11 cellular contexts compared by ENCODE assay signal in genomic region chr9:133126697-133127339, GRCh38. TPM values are rescaled to one million over a fixed set of nuclear protein-coding genes. Genes with fewer than 3 reads are reported as not detected.
A peak's percentile ranks its signal among the peaks of the same experiment; 100 is the strongest.
DNase-seq lines count a peak whose midpoint lies in the region; ATAC-seq, FAIRE-seq and TF ChIP-seq lines count a peak whose summit lies in the region.
"Had no signal": no experiment of that assay in that cellular context is flagged by ENCODE, and none has a peak within 500 bp of the region (broad histone marks: within the 10 kb centered on the region; RNA-seq: fewer than 3 reads in every experiment).

No MANE protein-coding gene starts in this region.

- TF ChIP-seq POLR2A in endothelial cell of umbilical vein (IDR thresholded peaks at IDR 0.05; ENCODE audit: low read depth, low read length) = no peak

- POLR2A ChIA-PET in AG04449 (lab: Yijun Ruan, JAX) = no interaction called here
- POLR2A ChIA-PET in endothelial cell of umbilical vein (lab: Charles Lee) = no interaction called here

- H3K79me2 ChIP-seq in OCI-LY3 (ENCODE audit: low read length) (peaks cover 27% of the 10 kb centered on the region), endothelial cell of umbilical vein (ENCODE audit: control insufficient read depth, insufficient read depth, low read length) (no peaks in the 10 kb centered on the region)

- H3K9me1 ChIP-seq in endothelial cell of umbilical vein (replicated peaks; ENCODE audit: control insufficient read depth, extremely low read depth, insufficient read depth, low read length) = no peaks in the 10 kb centered on the region

- H2AFZ ChIP-seq in OCI-LY3 (ENCODE audit: low read depth, low read length) (no peak overlapping the region), endothelial cell of umbilical vein (ENCODE audit: low read depth, low read length) (no peak overlapping the region)

- H3K36me3 Mint-ChIP-seq in nephron progenitor cell (ENCODE audit: low read depth) = peaks cover under 1% of the 10 kb centered on the region

- FAIRE-seq in endothelial cell of umbilical vein (lab: Jason Lieb, UNC) = no peak
- FAIRE-seq: TTC549 had no signal

- peak overlapping the region; percentile 58 for H3K27ac Mint-ChIP-seq in nephron progenitor cell

- peaks cover 51% of the 10 kb centered on the region for H3K4me1 Mint-ChIP-seq in nephron progenitor cell

- no peak for ATAC-seq in GM19452 (IDR thresholded peaks at IDR 0.05; ENCODE audit: unreplicated experiment)

- no peaks in the 10 kb centered on the region for H3K27me3 ChIP-seq in OCI-LY3 (ENCODE audit: low read depth, low read length)
- no peaks in the 10 kb centered on the region for H3K27me3 ChIP-seq in endothelial cell of umbilical vein (ENCODE audit: control insufficient read depth in 2 of 2, insufficient read depth in 2 of 2, low read length in 2 of 2)

- intact Hi-C loops in endothelial cell of umbilical vein (cut with micrococcal nuclease) (loop anchor here (1.0 kb wide), 1 partner anchor 8 kb away; no protein-coding TSS in a partner anchor), posterior vena cava (cut with DNase I) (no loop called here)

- H3K4me3 ChIP-seq in AG04449 (ENCODE audit: low read depth, low read length) (peak overlapping the region; percentile 6; the same call in 1 of the 2 replicates), OCI-LY3 (ENCODE audit: low read length) (peak overlapping the region; percentile 59), endothelial cell of umbilical vein (replicated peaks in 1 of 3; ENCODE audit: insufficient read depth in 1 of 3, low read depth in 1 of 3, low read length in 3 of 3) (no peak overlapping the region)

- dilution Hi-C loops in endothelial cell of umbilical vein (cut with MboI; ENCODE audit: extremely low pct_ligation_motif_present, low sequenced_read_pairs) = no loop called here

- CTCF ChIA-PET in AG04449 (lab: Yijun Ruan, JAX) = interaction anchor here (1.1 to 14.0 kb wide), 2 partner anchors 20 to 63 kb away, joined by 3 to 282 read pairs; no protein-coding TSS in a partner anchor
- CTCF ChIA-PET in endothelial cell of umbilical vein (lab: Charles Lee) = interaction anchor here (0.8 to 3.2 kb wide), 5 partner anchors 9 to 105 kb away, joined by 3 to 36 read pairs (median 3); no protein-coding TSS in a partner anchor

- peaks cover 37% of the 10 kb centered on the region for H3K4me1 ChIP-seq in OCI-LY3 (ENCODE audit: low read length)
- peaks cover 17% of the 10 kb centered on the region for H3K4me1 ChIP-seq in endothelial cell of umbilical vein (ENCODE audit: control insufficient read depth, extremely low read depth, insufficient read depth, low read length)

- no peaks in the 10 kb centered on the region for H3K9me3 Mint-ChIP-seq in nephron progenitor cell

- no peaks in the 10 kb centered on the region for H3K9me3 ChIP-seq in OCI-LY3 (ENCODE audit: insufficient read depth, low read length)
- H3K9me3 ChIP-seq in endothelial cell of umbilical vein (replicated peaks; ENCODE audit: control insufficient read depth, insufficient read depth, low read length) = no peaks in the 10 kb centered on the region

- H4K20me1 ChIP-seq in OCI-LY3 (ENCODE audit: insufficient read depth, low read length) (peaks cover 79% of the 10 kb centered on the region), endothelial cell of umbilical vein (replicated peaks; ENCODE audit: control insufficient read depth, extremely low read depth, insufficient read depth, low read length) (no peaks in the 10 kb centered on the region)

- no peak overlapping the region for H3K4me3 Mint-ChIP-seq in nephron progenitor cell

- H3K27ac ChIP-seq in OCI-LY3 (ENCODE audit: low read length) (no peak overlapping the region), endothelial cell of umbilical vein (ENCODE audit: insufficient read depth, low read depth, low read length) (no peak overlapping the region)
- H3K27ac ChIP-seq: C4-2B had no signal

- peaks cover 5% of the 10 kb centered on the region for H3K27me3 Mint-ChIP-seq in nephron progenitor cell (ENCODE audit: low read depth, poor library complexity)

- DNase-seq in AG04449 (ENCODE audit: low read depth, low spot score) (no peak), endothelial cell of umbilical vein (ENCODE audit: low read depth, low spot score) (no peak), nephron progenitor cell (no peak), posterior vena cava (ENCODE audit: low spot score) (no peak), CD1c-positive myeloid dendritic cell (ENCODE audit: extremely low spot score) (no peak)
- DNase-seq in effector CD8-positive, alpha-beta T cell (lab: John Stamatoyannopoulos, UW) = no peak
- DNase-seq: NCI-H2081 treated with DMSO at 0.1 percent for 48 hours had no signal

- no peak for TF ChIP-seq CTCF in AG04449 (IDR thresholded peaks at IDR 0.05; ENCODE audit: insufficient read depth, low read length, missing control alignments)
- no peak for TF ChIP-seq CTCF in OCI-LY3 (IDR thresholded peaks at IDR 0.05; ENCODE audit: low read depth, low read length)
- TF ChIP-seq CTCF in endothelial cell of umbilical vein (IDR thresholded peaks at IDR 0.05; ENCODE audit: extremely low read depth in 1 of 2, insufficient read depth in 1 of 2, low read depth in 1 of 2, low read length in 2 of 2) = no peak
- TF ChIP-seq CTCF in nephron progenitor cell (IDR thresholded peaks at IDR 0.05) = no peak

- no peaks in the 10 kb centered on the region for H3K36me3 ChIP-seq in OCI-LY3 (replicated peaks; ENCODE audit: low read depth, low read length)
- H3K36me3 ChIP-seq in endothelial cell of umbilical vein (ENCODE audit: control insufficient read depth in 2 of 2, extremely low read depth in 1 of 2, insufficient read depth in 2 of 2, low read length in 2 of 2) = no peaks in the 10 kb centered on the region

- H3K9ac ChIP-seq in OCI-LY3 (ENCODE audit: low read length) (no peak overlapping the region), endothelial cell of umbilical vein (replicated peaks; ENCODE audit: extremely low read depth, insufficient read depth, low read length) (no peak overlapping the region)

- no TSS peak for BruUV-seq in endothelial cell of umbilical vein (replicated peaks; lab: Mats Ljungman, UMichigan)

- H3K4me2 ChIP-seq in OCI-LY3 (ENCODE audit: low read length) (peak overlapping the region; percentile 59), endothelial cell of umbilical vein (ENCODE audit: insufficient read depth, low read length) (peak overlapping the region; percentile 10)

TF ChIP-seq in endothelial cell of umbilical vein, 7 proteins besides CTCF, POLR2A, EP300 and RAD21:
- TF ChIP-seq POLR2AphosphoS5 (IDR thresholded peaks at IDR 0.05; ENCODE audit: insufficient read depth, low read depth, low read length) (no peak), GATA2 (IDR thresholded peaks at IDR 0.05; ENCODE audit: insufficient read depth, insufficient read length, low read depth, low read length) (no peak), JUN (IDR thresholded peaks at IDR 0.05; ENCODE audit: borderline replicate concordance, insufficient read depth, insufficient read length, low read depth) (no peak), FOS (IDR thresholded peaks at IDR 0.05; ENCODE audit: borderline replicate concordance, insufficient read depth, low read length) (no peak), MYC (IDR thresholded peaks at IDR 0.05; ENCODE audit: low read depth, low read length) (no peak), EZH2 (IDR thresholded peaks at IDR 0.05; ENCODE audit: borderline replicate concordance, low read depth, low read length, severe bottlenecking) (no peak), MAX (IDR thresholded peaks at IDR 0.05; ENCODE audit: insufficient read depth, insufficient read length) (no peak)

RNA-seq across cellular contexts. Expression of gene RALGDS, which starts 5.8 kb away (rescaled TPM):
- total RNA-seq in endothelial cell of umbilical vein = 41.4 and 43.1 TPM in 2 replicates
- polyA plus RNA-seq in endothelial cell of umbilical vein = 60.0 and 72.2 TPM in 2 replicates
- 42.1 and 51.4 TPM in 2 replicates for polyA plus RNA-seq in endothelial cell of umbilical vein (2011; cell fraction: cytosol; rRNA removed)
- polyA plus RNA-seq in endothelial cell of umbilical vein (2011; cell fraction: nucleus; rRNA removed) = 185 and 231 TPM in 2 replicates
- polyA plus RNA-seq in endothelial cell of umbilical vein (2012) = 23.4 and 32.2 TPM in 2 replicates
- polyA minus RNA-seq in endothelial cell of umbilical vein = 31.7 and 33.3 TPM in 2 replicates
- polyA minus RNA-seq in endothelial cell of umbilical vein (2011; cell fraction: cytosol; rRNA and poly(A)+ RNA removed) = 14.1 TPM
- polyA minus RNA-seq in endothelial cell of umbilical vein (2011; cell fraction: nucleus; rRNA and poly(A)+ RNA removed) = 34.4 and 39.5 TPM in 2 replicates
- total RNA-seq in posterior vena cava = 10 to 100 TPM; 27.6 to 28.3 TPM

RNA-seq across cellular contexts. Expression of gene GBGT1, which starts 36.9 kb away (rescaled TPM):
- total RNA-seq in endothelial cell of umbilical vein = 28.7 and 35.6 TPM in 2 replicates
- polyA plus RNA-seq in endothelial cell of umbilical vein = 56.3 and 68.8 TPM in 2 replicates
- 36.6 and 42.6 TPM in 2 replicates for polyA plus RNA-seq in endothelial cell of umbilical vein (2011; cell fraction: cytosol; rRNA removed)
- polyA plus RNA-seq in endothelial cell of umbilical vein (2011; cell fraction: nucleus; rRNA removed) = 39.7 and 45.5 TPM in 2 replicates
- polyA plus RNA-seq in endothelial cell of umbilical vein (2012) = 32.2 and 55.3 TPM in 2 replicates
- 61.1 and 61.6 TPM in 2 replicates for polyA minus RNA-seq in endothelial cell of umbilical vein
- not detected for polyA minus RNA-seq in endothelial cell of umbilical vein (2011; cell fraction: cytosol; rRNA and poly(A)+ RNA removed)
- 24.7 and 38.1 TPM in 2 replicates for polyA minus RNA-seq in endothelial cell of umbilical vein (2011; cell fraction: nucleus; rRNA and poly(A)+ RNA removed)
- total RNA-seq in posterior vena cava = 10 to 100 TPM; 14.2 to 19.9 TPM

Comparison
In these comparisons a context has a peak if more than half of its experiments do, and no peak if none do; other contexts are left out.
1. H3K4me3 ChIP-seq: peak in AG04449 (single experiment) and OCI-LY3 (single experiment); none in endothelial cell of umbilical vein (0 of 3).